Comparison of ENCODE assay signal across 24 cellular contexts in the genomic region with DNA sequence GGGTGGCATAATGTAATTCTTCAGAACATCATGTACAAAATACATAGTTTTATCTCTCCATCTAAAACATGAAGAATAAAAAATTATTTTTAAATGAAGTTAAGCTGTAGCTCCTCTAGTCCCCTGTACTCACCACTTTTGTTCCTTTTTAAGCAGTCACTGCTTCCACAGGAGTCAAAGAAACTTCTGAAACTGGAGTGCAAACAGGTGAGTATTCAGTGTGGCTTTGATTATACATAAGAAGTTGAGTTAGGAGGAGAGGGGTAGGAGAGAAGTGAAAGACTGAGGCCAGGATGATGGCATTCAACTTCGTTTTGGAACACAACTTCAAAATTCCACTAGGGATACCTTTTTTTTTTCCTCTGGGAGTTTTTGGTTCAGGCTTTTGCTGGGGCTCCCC.
DNase-seq lines count a peak whose midpoint lies in the region; ATAC-seq lines count a peak whose summit lies in the region.
"Had no signal": no experiment of that assay in that cellular context is flagged by ENCODE, and none has a peak within 500 bp of the region (broad histone marks: within the 10 kb centered on the region; RNA-seq: fewer than 3 reads in every experiment).

No MANE protein-coding gene starts in this region.

- H3K36me3 ChIP-seq in MG63 = no peaks in the 10 kb centered on the region
- H3K36me3 ChIP-seq: uterus had no signal

- no peak overlapping the region for H3K4me3 ChIP-seq in MG63
- H3K4me3 ChIP-seq: smooth muscle cell, testis, uterus had no signal

- ATAC-seq in GM18909 (IDR thresholded peaks at IDR 0.05; ENCODE audit: poor library complexity, unreplicated experiment) (peak; percentile 43), GM21526 (IDR thresholded peaks at IDR 0.05; ENCODE audit: low FRiP score, unreplicated experiment) (peak; percentile 44), HG03103 (IDR thresholded peaks at IDR 0.05; ENCODE audit: low read depth, unreplicated experiment) (peak; percentile 29)
- ATAC-seq: naive thymus-derived CD4-positive, alpha-beta T cell had no signal

- no peaks in the 10 kb centered on the region for H3K27me3 ChIP-seq in MG63
- H3K27me3 ChIP-seq: testis, uterus had no signal

- no peaks in the 10 kb centered on the region for H3K9me3 ChIP-seq in MG63
- H3K9me3 ChIP-seq: SK-N-SH, testis, uterus had no signal

- DNase-seq in NCI-H1417 (lab: John Stamatoyannopoulos, UW) = no peak
- DNase-seq in C1 segment of cervical spinal cord (lab: John Stamatoyannopoulos, UW) = no peak
- DNase-seq in T-helper 9 cell = no peak
- DNase-seq in MG63 = no peak
- DNase-seq: activated CD4-positive, alpha-beta T cell treated with anti-CD3 and anti-CD28 coated beads, Interleukin-2, amount 50 U/mL, for 48 hours; activated CD4-positive, CD25-positive, alpha-beta regulatory T cell; activated CD8-positive, alpha-beta memory T cell treated with anti-CD3 and anti-CD28 coated beads, Interleukin-2, amount 50 U/mL, for 48 hours; activated naive CD8-positive, alpha-beta T cell treated with anti-CD3 and anti-CD28 coated beads, Interleukin-2, amount 10 ng/mL, durations not matched to agents 7 days and 5 days; cerebellar nuclear complex; H9; head of caudate nucleus; IMR-90; naive thymus-derived CD4-positive, alpha-beta T cell; NCI-H2171 treated with DMSO at 0.1 percent for 48 hours; NCI-H524 treated with DMSO at 0.1 percent for 48 hours; SK-N-SH; stimulated activated CD4-positive, alpha-beta T cell treated with anti-CD3 and anti-CD28 coated beads, Interleukin-4, amount 100 ng/mL, for 1 hour; stimulated activated naive CD4-positive, alpha-beta T cell; testis; uterus had no signal
